13 cellular contexts compared by ENCODE assay signal in the genomic region with DNA sequence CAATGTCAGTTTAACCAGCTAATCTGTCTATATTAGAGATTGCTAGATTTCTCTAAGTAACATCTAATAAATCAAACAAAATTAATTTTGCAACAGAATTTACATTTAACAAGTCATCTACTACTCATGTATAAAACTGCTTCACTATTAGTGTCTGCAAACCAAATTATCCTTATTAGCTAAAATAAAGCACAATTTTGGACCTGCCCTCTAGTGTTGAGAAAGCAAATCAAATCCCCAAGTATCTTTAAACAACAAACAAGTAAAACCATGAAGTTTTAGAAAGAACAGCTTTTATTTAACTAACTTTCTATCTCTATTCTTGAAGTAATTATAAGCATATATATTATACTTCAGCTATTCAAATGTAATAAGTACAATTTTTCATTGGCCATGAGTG.
DNase-seq lines count a peak whose midpoint lies in the region; ATAC-seq, FAIRE-seq and TF ChIP-seq lines count a peak whose summit lies in the region.
"Had no signal": no experiment of that assay in that cellular context is flagged by ENCODE, and none has a peak within 500 bp of the region (broad histone marks: within the 10 kb centered on the region; RNA-seq: fewer than 3 reads in every experiment).

No MANE protein-coding gene starts in this region.

- no peak for TF ChIP-seq POLR2A in endothelial cell of umbilical vein (IDR thresholded peaks at IDR 0.05; ENCODE audit: low read depth, low read length)

- H4K20me1 ChIP-seq in OCI-LY1 (ENCODE audit: insufficient read depth, low read length) (no peaks in the 10 kb centered on the region), endothelial cell of umbilical vein (replicated peaks; ENCODE audit: control insufficient read depth, extremely low read depth, insufficient read depth, low read length) (no peaks in the 10 kb centered on the region), smooth muscle cell (ENCODE audit: low read depth) (no peaks in the 10 kb centered on the region)

- H3K9ac ChIP-seq in OCI-LY1 (ENCODE audit: low read length), result no peak overlapping the region
- no peak overlapping the region for H3K9ac ChIP-seq in endothelial cell of umbilical vein (replicated peaks; ENCODE audit: extremely low read depth, insufficient read depth, low read length)
- no peak overlapping the region for H3K9ac ChIP-seq in smooth muscle cell (ENCODE audit: low read depth)

- H3K27ac ChIP-seq in OCI-LY1 (ENCODE audit: low read depth, low read length, poor library complexity, severe bottlenecking), result no peak overlapping the region
- no peak overlapping the region for H3K27ac ChIP-seq in endothelial cell of umbilical vein (ENCODE audit: insufficient read depth, low read depth, low read length)
- H3K27ac ChIP-seq in smooth muscle cell (ENCODE audit: low read depth), result no peak overlapping the region
- H3K27ac ChIP-seq: 22Rv1 had no signal

- no peak for FAIRE-seq in endothelial cell of umbilical vein (lab: Jason Lieb, UNC)

- H3K4me3 ChIP-seq in OCI-LY1 (ENCODE audit: low read depth, low read length, poor library complexity, severe bottlenecking) (no peak overlapping the region), endothelial cell of umbilical vein (replicated peaks in 1 of 3; ENCODE audit: insufficient read depth in 1 of 3, low read depth in 1 of 3, low read length in 3 of 3) (no peak overlapping the region), smooth muscle cell (no peak overlapping the region)
- H3K4me3 ChIP-seq: mucosa of descending colon had no signal

- H3K79me2 ChIP-seq in OCI-LY1 (ENCODE audit: insufficient read depth, low read length) (no peaks in the 10 kb centered on the region), endothelial cell of umbilical vein (ENCODE audit: control insufficient read depth, insufficient read depth, low read length) (no peaks in the 10 kb centered on the region), smooth muscle cell (ENCODE audit: low read depth) (no peaks in the 10 kb centered on the region)

- CTCF ChIA-PET in endothelial cell of umbilical vein (lab: Charles Lee), result interaction anchor here (0.7 to 1.7 kb wide), 17 partner anchors 9 to 509 kb away, joined by 3 to 9 read pairs (median 4); no protein-coding TSS in a partner anchor

- peak; percentile 13 for DNase-seq in DMS53 (lab: John Stamatoyannopoulos, UW)
- DNase-seq in DMS53 treated with DMSO at 0.1 percent for 48 hours (lab: John Stamatoyannopoulos, UW; ENCODE audit: unreplicated experiment), result no peak
- DNase-seq in endothelial cell of umbilical vein (ENCODE audit: low read depth, low spot score), result no peak
- no peak for DNase-seq in smooth muscle cell (lab: John Stamatoyannopoulos, UW; ENCODE audit: unreplicated experiment)
- no peak for DNase-seq in activated gamma-delta T cell treated with Interleukin-2 at 50 U/mL for 16 hours
- no peak for DNase-seq in stimulated activated CD4-positive, alpha-beta T cell treated with anti-CD3 and anti-CD28 coated beads, Interleukin-2, amount 100 ng/mL, for 48 hours
- DNase-seq: activated CD8-positive, alpha-beta T cell treated with anti-CD3 and anti-CD28 coated beads, Interleukin-2, amount 10 ng/mL, durations not matched to agents 7 days and 5 days; effector CD4-positive, alpha-beta T cell; mucosa of descending colon; NCI-H524 had no signal

- H3K4me1 ChIP-seq in OCI-LY1 (ENCODE audit: insufficient read depth, low read length, severe bottlenecking) (no peaks in the 10 kb centered on the region), endothelial cell of umbilical vein (ENCODE audit: control insufficient read depth, extremely low read depth, insufficient read depth, low read length) (no peaks in the 10 kb centered on the region), smooth muscle cell (ENCODE audit: low read depth) (peaks cover 16% of the 10 kb centered on the region)

- intact Hi-C loops in endothelial cell of umbilical vein (cut with micrococcal nuclease), result no loop called here

- H3F3A ChIP-seq in OCI-LY1 (ENCODE audit: insufficient read depth, low read length) (no peaks in the 10 kb centered on the region), smooth muscle cell (ENCODE audit: low read depth) (no peaks in the 10 kb centered on the region)

- H2AFZ ChIP-seq in OCI-LY1 (ENCODE audit: low read length), result no peak overlapping the region
- H2AFZ ChIP-seq in endothelial cell of umbilical vein (ENCODE audit: low read depth, low read length), result no peak overlapping the region
- no peak overlapping the region for H2AFZ ChIP-seq in smooth muscle cell (ENCODE audit: low read depth)

- no peaks in the 10 kb centered on the region for H3K9me2 ChIP-seq in OCI-LY1 (ENCODE audit: low read depth, low read length)

- TF ChIP-seq CTCF in OCI-LY1 (IDR thresholded peaks at IDR 0.05; ENCODE audit: low read length), result peak; percentile 47
- peak; percentile 21 to 26 for TF ChIP-seq CTCF in endothelial cell of umbilical vein (IDR thresholded peaks at IDR 0.05; ENCODE audit: extremely low read depth in 1 of 2, insufficient read depth in 1 of 2, low read depth in 1 of 2, low read length in 2 of 2)
- TF ChIP-seq CTCF in smooth muscle cell (IDR thresholded peaks at IDR 0.05; ENCODE audit: borderline replicate concordance, insufficient read depth, poor library complexity, severe bottlenecking), result peak; percentile 55

- POLR2A ChIA-PET in endothelial cell of umbilical vein (lab: Charles Lee), result no interaction called here

- H3K4me2 ChIP-seq in OCI-LY1 (ENCODE audit: low read length) (no peak overlapping the region), endothelial cell of umbilical vein (ENCODE audit: insufficient read depth, low read length) (no peak overlapping the region), smooth muscle cell (no peak overlapping the region)

- H3K9me3 ChIP-seq in OCI-LY1 (ENCODE audit: low read length), result no peaks in the 10 kb centered on the region
- no peaks in the 10 kb centered on the region for H3K9me3 ChIP-seq in endothelial cell of umbilical vein (replicated peaks; ENCODE audit: control insufficient read depth, insufficient read depth, low read length)
- no peaks in the 10 kb centered on the region for H3K9me3 ChIP-seq in smooth muscle cell (replicated peaks; ENCODE audit: low read depth)
- H3K9me3 ChIP-seq: mucosa of descending colon had no signal

- H3K27me3 ChIP-seq in OCI-LY1 (ENCODE audit: insufficient read depth, low read length) (no peaks in the 10 kb centered on the region), endothelial cell of umbilical vein (ENCODE audit: control insufficient read depth in 2 of 2, insufficient read depth in 2 of 2, low read length in 2 of 2) (no peaks in the 10 kb centered on the region), smooth muscle cell (ENCODE audit: low read depth) (no peaks in the 10 kb centered on the region)

- ATAC-seq in GM18517 (IDR thresholded peaks at IDR 0.05; ENCODE audit: unreplicated experiment), result no peak
- ATAC-seq: activated CD8-positive, alpha-beta T cell treated with anti-CD3 and anti-CD28 coated beads, Interleukin-2, amount 10 ng/mL, durations not matched to agents 7 days and 5 days; mucosa of descending colon had no signal

- dilution Hi-C loops in endothelial cell of umbilical vein (cut with MboI; ENCODE audit: extremely low pct_ligation_motif_present, low sequenced_read_pairs), result no loop called here

- no TSS peak for BruUV-seq in endothelial cell of umbilical vein (replicated peaks; lab: Mats Ljungman, UMichigan)

- H3K9me1 ChIP-seq in endothelial cell of umbilical vein (replicated peaks; ENCODE audit: control insufficient read depth, extremely low read depth, insufficient read depth, low read length), result no peaks in the 10 kb centered on the region

- peaks cover 19% of the 10 kb centered on the region for H3K36me3 ChIP-seq in OCI-LY1 (ENCODE audit: insufficient read depth, low read length)
- H3K36me3 ChIP-seq in endothelial cell of umbilical vein (ENCODE audit: control insufficient read depth in 2 of 2, extremely low read depth in 1 of 2, insufficient read depth in 2 of 2, low read length in 2 of 2), result peaks cover 0 to 3% of the 10 kb centered on the region in 2 experiments
- H3K36me3 ChIP-seq in smooth muscle cell (ENCODE audit: low read depth), result no peaks in the 10 kb centered on the region

TF ChIP-seq in endothelial cell of umbilical vein, 7 proteins besides CTCF, POLR2A, EP300 and RAD21:
- no peak for TF ChIP-seq FOS (IDR thresholded peaks at IDR 0.05; ENCODE audit: borderline replicate concordance, insufficient read depth, low read length)
- TF ChIP-seq EZH2 (IDR thresholded peaks at IDR 0.05; ENCODE audit: borderline replicate concordance, low read depth, low read length, severe bottlenecking), result no peak
- no peak for TF ChIP-seq JUN (IDR thresholded peaks at IDR 0.05; ENCODE audit: borderline replicate concordance, insufficient read depth, insufficient read length, low read depth)
- no peak for TF ChIP-seq MYC (IDR thresholded peaks at IDR 0.05; ENCODE audit: low read depth, low read length)
- TF ChIP-seq POLR2AphosphoS5 (IDR thresholded peaks at IDR 0.05; ENCODE audit: insufficient read depth, low read depth, low read length), result no peak
- TF ChIP-seq, protein P1, sequence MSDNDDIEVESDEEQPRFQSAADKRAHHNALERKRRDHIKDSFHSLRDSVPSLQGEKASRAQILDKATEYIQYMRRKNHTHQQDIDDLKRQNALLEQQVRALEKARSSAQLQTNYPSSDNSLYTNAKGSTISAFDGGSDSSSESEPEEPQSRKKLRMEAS (IDR thresholded peaks at IDR 0.05; ENCODE audit: insufficient read depth, insufficient read length), result no peak
- no peak for TF ChIP-seq GATA2 (IDR thresholded peaks at IDR 0.05; ENCODE audit: insufficient read depth, insufficient read length, low read depth, low read length)
TF ChIP-seq in endothelial cell of umbilical vein: peak in this region for 0.
